In the genomic region with DNA sequence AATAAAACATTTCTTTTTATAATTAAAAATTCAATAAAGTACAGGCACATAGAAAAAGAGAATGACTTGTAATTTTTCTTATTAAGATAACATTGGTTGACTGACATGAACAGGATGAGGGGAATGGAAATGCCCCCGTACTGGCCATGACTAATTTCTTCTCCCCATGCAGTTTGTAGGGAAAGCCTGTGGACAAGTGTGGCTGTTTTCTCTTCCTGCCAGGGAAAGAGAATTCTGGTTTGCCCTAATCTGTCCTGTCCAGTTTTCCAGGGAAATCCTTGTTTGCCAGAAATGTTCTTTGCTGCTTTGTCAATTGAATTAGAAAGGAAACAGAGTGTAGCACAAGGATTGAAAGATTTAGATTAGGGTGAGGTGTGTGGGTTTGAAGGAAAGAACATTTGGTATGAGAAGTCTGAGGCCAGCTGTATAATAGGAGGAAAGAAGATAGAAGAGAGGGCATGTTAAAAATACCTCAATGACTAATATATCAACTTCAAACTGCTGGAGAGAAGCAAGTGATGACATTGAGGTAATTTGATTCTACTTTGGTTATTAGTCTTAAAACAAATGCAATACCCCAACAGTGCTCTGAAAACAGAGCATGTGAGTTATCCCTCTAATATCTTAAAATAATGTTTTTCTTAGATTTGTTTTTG, we compare ENCODE assay signal across 9 cellular contexts.
DNase-seq lines count a peak whose midpoint lies in the region; ATAC-seq, FAIRE-seq and TF ChIP-seq lines count a peak whose summit lies in the region.
"Had no signal": no experiment of that assay in that cellular context is flagged by ENCODE, and none has a peak within 500 bp of the region (broad histone marks: within the 10 kb centered on the region; RNA-seq: fewer than 3 reads in every experiment).

No MANE protein-coding gene starts in this region.

- intact Hi-C loops in psoas muscle (cut with DNase I): loop anchor here in 1 of 2 donors (10.0 kb wide), 1 partner anchor 1290 kb away; a partner anchor contains a TSS

- H3K4me3 ChIP-seq in psoas muscle: no peak overlapping the region
- H3K4me3 ChIP-seq: SJSA1 had no signal

- H3K27ac ChIP-seq in psoas muscle: peak overlapping the region; percentile 51
- H3K27ac ChIP-seq: SJSA1 had no signal

- WGBS in psoas muscle, 3 donors: 7 to 9% (median 9%) methylated on average over 1 of the region's 1 CpG

- TF ChIP-seq CTCF in psoas muscle (IDR thresholded peaks at IDR 0.05): no peak

- H3K9me3 ChIP-seq in psoas muscle: no peaks in the 10 kb centered on the region
- H3K9me3 ChIP-seq: SJSA1 had no signal

- DNase-seq in GM19239 (ENCODE audit: insufficient read length, low spot score): no peak
- DNase-seq in NCI-H2171 (lab: John Stamatoyannopoulos, UW): peak; percentile 21
- no peak for DNase-seq in psoas muscle
- no peak for DNase-seq in activated CD4-positive, alpha-beta T cell treated with anti-CD3 and anti-CD28 coated beads for 4 hours
- no peak for DNase-seq in NCI-H2081 (lab: John Stamatoyannopoulos, UW)
- no peak for DNase-seq in activated naive CD4-positive, alpha-beta T cell (lab: John Stamatoyannopoulos, UW)
- DNase-seq: naive thymus-derived CD8-positive, alpha-beta T cell had no signal

- FAIRE-seq in GM19239 (lab: Jason Lieb, UNC): peak; percentile 84

- peaks cover 8% of the 10 kb centered on the region for H3K4me1 ChIP-seq in psoas muscle
- H3K4me1 ChIP-seq: SJSA1 had no signal

- ATAC-seq in HG02759 (IDR thresholded peaks at IDR 0.05; ENCODE audit: unreplicated experiment) (peak; percentile 88), psoas muscle (peak; percentile 78 to 93 (median 88))
- ATAC-seq: naive thymus-derived CD8-positive, alpha-beta T cell had no signal

- H3K36me3 ChIP-seq in psoas muscle (ENCODE audit: insufficient read depth in 1 of 2, low read depth in 1 of 2): no peaks in the 10 kb centered on the region
- H3K36me3 ChIP-seq: SJSA1 had no signal

- H3K27me3 ChIP-seq in psoas muscle (ENCODE audit: insufficient read depth in 3 of 3, low read length in 2 of 3): no peaks in the 10 kb centered on the region
- H3K27me3 ChIP-seq: SJSA1 had no signal
